Comparison of ENCODE assay signal across 8 cellular contexts in the genomic region with DNA sequence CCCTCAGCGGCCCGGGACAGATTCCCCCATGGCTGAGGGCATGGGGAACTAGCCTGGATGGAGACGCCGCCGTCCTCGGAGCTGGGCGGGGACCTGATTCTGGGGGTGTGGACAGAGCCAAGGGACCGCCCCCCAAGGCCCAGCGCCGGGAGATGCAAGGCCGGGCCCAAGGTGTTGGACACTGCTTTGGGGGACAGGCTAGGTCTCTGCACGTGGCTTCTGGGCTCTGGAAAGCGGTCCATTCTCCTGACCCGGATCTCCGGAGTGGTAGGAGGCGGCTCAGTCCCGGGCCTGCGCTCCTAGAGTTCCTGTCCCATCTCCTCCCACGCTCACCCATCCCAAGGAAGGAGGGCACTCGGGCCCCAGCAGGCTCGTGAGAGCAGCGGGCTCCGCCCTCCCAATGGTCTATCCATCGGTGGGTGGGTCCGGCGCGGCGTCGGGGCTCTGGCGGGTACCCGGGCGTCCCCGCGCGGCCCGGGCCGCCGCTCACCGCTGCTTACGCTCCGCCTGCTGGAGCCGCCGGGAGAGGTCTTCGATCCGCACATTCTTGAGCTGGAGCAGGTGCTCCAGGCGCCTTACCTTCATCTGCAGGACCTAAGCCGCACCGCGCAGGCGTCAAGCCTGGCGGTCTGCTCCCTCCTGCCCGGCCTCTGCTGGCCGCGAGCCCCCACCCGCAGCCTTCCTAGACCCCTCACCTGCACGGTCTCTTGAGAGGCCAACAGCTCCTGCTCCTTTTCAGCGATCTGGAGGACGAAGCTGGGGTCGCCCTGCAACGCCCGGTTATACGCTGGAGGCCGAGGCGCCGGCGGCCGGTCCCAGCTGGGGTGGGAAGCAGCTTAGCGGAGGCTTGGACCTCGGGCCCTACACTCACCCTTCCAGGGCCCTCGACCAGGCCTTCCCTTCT. TPM values are rescaled to one million over a fixed set of nuclear protein-coding genes. Genes with fewer than 3 reads are reported as not detected.
DNase-seq lines count a peak whose midpoint lies in the region; ATAC-seq, FAIRE-seq and TF ChIP-seq lines count a peak whose summit lies in the region.

No MANE protein-coding gene starts in this region.

- TF ChIP-seq EP300 in A549 (IDR thresholded peaks at IDR 0.05), result no peak

- H3K9me3 Mint-ChIP-seq in chondrocyte (ENCODE audit: low read depth), result no peaks in the 10 kb centered on the region

- POLR2A ChIA-PET in A549 (lab: Yijun Ruan, JAX), result interaction anchor here (0.7 to 2.4 kb wide), 6 partner anchors 9 to 101 kb away, joined by 3 to 27 read pairs (median 4); partner anchors contain the start of genes ADISSP, AP5S1 and CENPB

- ATAC-seq in A549, result peak; percentile 78 to 82
- peak; percentile 47 for ATAC-seq in GM19035 (IDR thresholded peaks at IDR 0.05; ENCODE audit: unreplicated experiment)
- no peak for ATAC-seq in HG02973 (IDR thresholded peaks at IDR 0.05; ENCODE audit: unreplicated experiment)
- ATAC-seq in HG02870 (IDR thresholded peaks at IDR 0.05; ENCODE audit: unreplicated experiment), result no peak

- no peak overlapping the region for H3K9ac ChIP-seq in SU-DHL-6 (ENCODE audit: low read length)

- H3K4me3 Mint-ChIP-seq in chondrocyte (ENCODE audit: unreplicated experiment), result peak overlapping the region; percentile 69

- no peak overlapping the region for H3K27ac Mint-ChIP-seq in chondrocyte (ENCODE audit: unreplicated experiment)

- H2AFZ ChIP-seq in SU-DHL-6 (ENCODE audit: low read depth, low read length, severe bottlenecking), result peak overlapping the region; percentile 0

- peak; percentile 48 for TF ChIP-seq POLR2A in A549 (IDR thresholded peaks at IDR 0.05; ENCODE audit: low read length)

- H4K20me1 ChIP-seq in SU-DHL-6 (ENCODE audit: low read depth, low read length), result no peaks in the 10 kb centered on the region

- no peak for TF ChIP-seq CTCF in A549 (IDR thresholded peaks at IDR 0.05)
- TF ChIP-seq CTCF in SU-DHL-6 (IDR thresholded peaks at IDR 0.05; ENCODE audit: insufficient read depth, low read length, poor library complexity, severe bottlenecking), result no peak
- peak; percentile 39 for TF ChIP-seq CTCF in chondrocyte (IDR thresholded peaks at IDR 0.05)

- peak overlapping the region; percentile 83 for H3K4me2 ChIP-seq in A549
- peak overlapping the region; percentile 15 for H3K4me2 ChIP-seq in SU-DHL-6 (ENCODE audit: low read depth, low read length, poor library complexity, severe bottlenecking)

- DNase-seq in A549 (ENCODE audit: low read depth in 1 of 2, low spot score in 1 of 2) (peak; percentile 66 to 95), chondrocyte (ENCODE audit: low spot score) (no peak), left kidney (ENCODE audit: low read depth, low spot score) (peak; percentile 77)
- DNase-seq in stimulated activated CD8-positive, alpha-beta memory T cell treated with anti-CD3 and anti-CD28 coated beads, Interleukin-4, amount 100 ng/mL, for 48 hours, result peak; percentile 77

- H3K4me3 ChIP-seq in A549 (peak overlapping the region; percentile 45), SU-DHL-6 (ENCODE audit: insufficient read depth, low read length, poor library complexity, severe bottlenecking) (no peak overlapping the region)

- peaks cover 6% of the 10 kb centered on the region; the same call in 1 of the 2 replicates for H3F3A ChIP-seq in SU-DHL-6 (ENCODE audit: insufficient read depth)

- TF ChIP-seq RAD21 in A549 (conservative IDR thresholded peaks at IDR 0.05 in 1 of 2, IDR thresholded peaks at IDR 0.05 in 1 of 2), result no peak

- H3K36me3 ChIP-seq in SU-DHL-6 (ENCODE audit: low read length), result no peaks in the 10 kb centered on the region

- H3K9me3 ChIP-seq in A549 (no peaks in the 10 kb centered on the region), SU-DHL-6 (ENCODE audit: insufficient read depth, low read length) (no peaks in the 10 kb centered on the region)

- H3K27ac ChIP-seq in A549, result peak overlapping the region; percentile 71 to 83
- no peak overlapping the region for H3K27ac ChIP-seq in SU-DHL-6 (ENCODE audit: low read depth, low read length)

- H3K27me3 ChIP-seq in SU-DHL-6 (ENCODE audit: low read length), result no peaks in the 10 kb centered on the region

- WGBS in A549 (ENCODE audit: missing lambda C conversion rate), result 29% methylated on average over 47 of the region's 70 CpGs

- H3K4me1 ChIP-seq in A549, result peaks cover 5% of the 10 kb centered on the region

- no peak for FAIRE-seq in A549 (lab: Jason Lieb, UNC)

- peaks cover 31% of the 10 kb centered on the region for H3K4me1 Mint-ChIP-seq in chondrocyte (ENCODE audit: low read depth)

- H3K79me2 ChIP-seq in SU-DHL-6 (ENCODE audit: insufficient read depth, low read length), result no peaks in the 10 kb centered on the region

- H3K27me3 Mint-ChIP-seq in chondrocyte (ENCODE audit: low read depth), result no peaks in the 10 kb centered on the region

- no peaks in the 10 kb centered on the region for H3K9me2 ChIP-seq in SU-DHL-6 (replicated peaks; ENCODE audit: insufficient read depth, low read length)

- H3K36me3 Mint-ChIP-seq in chondrocyte (ENCODE audit: low read depth), result no peaks in the 10 kb centered on the region

- CTCF ChIA-PET in A549 (lab: Yijun Ruan, JAX), result interaction anchor here (0.6 to 56.5 kb wide), 10 partner anchors 9 to 106 kb away, joined by 3 to 1634 read pairs (median 6); partner anchors contain the start of genes ADISSP, CENPB and HSPA12B

TF ChIP-seq in A549, 52 proteins besides CTCF, POLR2A, EP300 and RAD21 (continues in another document):
- TF ChIP-seq FOSL2 (IDR thresholded peaks at IDR 0.05) (no peak), FOSL2 (CRISPR knock-in tag; IDR thresholded peaks at IDR 0.05) (no peak), JUN (IDR thresholded peaks at IDR 0.05) (0 out of 5 replicates have a peak, but pooled peaks of 1 of the 2 experiments have one; percentile 53), POLR2AphosphoS2 (conservative IDR thresholded peaks at IDR 0.05; ENCODE audit: low read length) (no peak), ZFP36 (IDR thresholded peaks at IDR 0.05; ENCODE audit: borderline replicate concordance, partially characterized antibody) (no peak), PBX3 (IDR thresholded peaks at IDR 0.05) (no peak), MAFK (IDR thresholded peaks at IDR 0.05; ENCODE audit: partially characterized antibody) (no peak), FOSB (CRISPR knock-in tag; IDR thresholded peaks at IDR 0.05) (no peak), MAX (IDR thresholded peaks at IDR 0.05) (peak; percentile 46; the same call in 1 of the 2 replicates)

RNA-seq across cellular contexts. Expression of gene SPEF1, which starts 3.3 kb away (rescaled TPM):
- polyA plus RNA-seq in A549 (2011; rRNA removed), result 0.41 and 0.46 TPM in 2 replicates
- polyA plus RNA-seq in A549 (2012; cell fraction: cytosol; rRNA removed), result 1.1 and 1.2 TPM in 2 replicates
- 4.2 and 4.5 TPM in 2 replicates for polyA plus RNA-seq in A549 (2012; cell fraction: nucleus; rRNA removed)
- polyA plus RNA-seq in A549 (2017; fragmentation: RNase III; extraction: RNeasy Plus Mini Kit Qiagen cat#74134 plus additional on column Dnase treatment), result 0.89 to 1.4 TPM (median 1.3 TPM) in 3 replicates
- 0.15 and 0.21 TPM in 2 replicates for polyA minus RNA-seq in A549 (2011; rRNA and poly(A)+ RNA removed)
- 0.12 to 0.60 TPM in 2 of 3 replicates, not detected in the other for total RNA-seq in chondrocyte

RNA-seq across cellular contexts. Expression of gene CENPB, which starts 8.6 kb away (rescaled TPM):
- 35.9 and 42.6 TPM in 2 replicates for polyA plus RNA-seq in A549 (2011; rRNA removed)
- polyA plus RNA-seq in A549 (2012; cell fraction: cytosol; rRNA removed), result 57.6 and 77.1 TPM in 2 replicates
- 55.5 and 78.2 TPM in 2 replicates for polyA plus RNA-seq in A549 (2012; cell fraction: nucleus; rRNA removed)
- polyA plus RNA-seq in A549 (2017; fragmentation: RNase III; extraction: RNeasy Plus Mini Kit Qiagen cat#74134 plus additional on column Dnase treatment), result 93.1 to 107 TPM (median 106 TPM) in 3 replicates
- polyA minus RNA-seq in A549 (2011; rRNA and poly(A)+ RNA removed), result 49.1 and 52.8 TPM in 2 replicates
- 91.1 to 94.9 TPM (median 92.1 TPM) in 3 replicates for total RNA-seq in chondrocyte

RNA-seq across cellular contexts. Expression of gene ADISSP, which starts 10.4 kb away (rescaled TPM):
- 43.9 and 44.0 TPM in 2 replicates for polyA plus RNA-seq in A549 (2011; rRNA removed)
- polyA plus RNA-seq in A549 (2012; cell fraction: cytosol; rRNA removed), result 162 and 207 TPM in 2 replicates
- 139 and 182 TPM in 2 replicates for polyA plus RNA-seq in A549 (2012; cell fraction: nucleus; rRNA removed)
- 93.2 to 104 TPM (median 95.2 TPM) in 3 replicates for polyA plus RNA-seq in A549 (2017; fragmentation: RNase III; extraction: RNeasy Plus Mini Kit Qiagen cat#74134 plus additional on column Dnase treatment)
- polyA minus RNA-seq in A549 (2011; rRNA and poly(A)+ RNA removed), result 49.7 and 55.6 TPM in 2 replicates
- total RNA-seq in chondrocyte, result 23.5 to 30.4 TPM (median 26.7 TPM) in 3 replicates

RNA-seq across cellular contexts. Expression of gene CDC25B, which starts 18.1 kb away (rescaled TPM):
- 133 and 136 TPM in 2 replicates for polyA plus RNA-seq in A549 (2011; rRNA removed)
- polyA plus RNA-seq in A549 (2012; cell fraction: cytosol; rRNA removed), result 173 and 193 TPM in 2 replicates
- 307 and 346 TPM in 2 replicates for polyA plus RNA-seq in A549 (2012; cell fraction: nucleus; rRNA removed)
- polyA plus RNA-seq in A549 (2017; fragmentation: RNase III; extraction: RNeasy Plus Mini Kit Qiagen cat#74134 plus additional on column Dnase treatment), result 129 to 150 TPM (median 140 TPM) in 3 replicates
- polyA minus RNA-seq in A549 (2011; rRNA and poly(A)+ RNA removed), result 101 and 126 TPM in 2 replicates
- total RNA-seq in chondrocyte, result 48.7 to 60.1 TPM (median 57.8 TPM) in 3 replicates

RNA-seq across cellular contexts. Expression of gene AP5S1, which starts 42.4 kb away (rescaled TPM):
- polyA plus RNA-seq in A549 (2011; rRNA removed), result 10.2 and 11.8 TPM in 2 replicates
- 15.6 and 19.0 TPM in 2 replicates for polyA plus RNA-seq in A549 (2012; cell fraction: cytosol; rRNA removed)
- 15.2 and 20.0 TPM in 2 replicates for polyA plus RNA-seq in A549 (2012; cell fraction: nucleus; rRNA removed)
- 17.7 to 20.6 TPM (median 19.9 TPM) in 3 replicates for polyA plus RNA-seq in A549 (2017; fragmentation: RNase III; extraction: RNeasy Plus Mini Kit Qiagen cat#74134 plus additional on column Dnase treatment)
- 21.2 and 27.1 TPM in 2 replicates for polyA minus RNA-seq in A549 (2011; rRNA and poly(A)+ RNA removed)
- 17.9 to 24.5 TPM (median 20.1 TPM) in 3 replicates for total RNA-seq in chondrocyte

Comparison
In these comparisons a context has a peak if more than half of its experiments do, and no peak if none do; other contexts are left out.
1. ATAC-seq: peak in A549 (2 of 2) and GM19035 (single experiment); none in HG02973 (single experiment) and HG02870 (single experiment).